Comparison of ENCODE assay signal across 30 cellular contexts in genomic region chr4:8195431-8195830, GRCh38. TPM values are rescaled to one million over a fixed set of nuclear protein-coding genes. Genes with fewer than 3 reads are reported as not detected.
"Had no signal": no experiment of that assay in that cellular context is flagged by ENCODE, and none has a peak within 500 bp of the region (broad histone marks: within the 10 kb centered on the region; RNA-seq: fewer than 3 reads in every experiment).

No MANE protein-coding gene starts in this region.

- H3K27me3 Mint-ChIP-seq: central memory CD8-positive, alpha-beta T cell had no signal

- DNase-seq: activated CD4-positive, alpha-beta T cell treated with anti-CD3 and anti-CD28 coated beads for 4 hours; activated CD4-positive, alpha-beta T cell treated with anti-CD3 and anti-CD28 coated beads, Interleukin-2, amount 50 U/mL, for 4 hours; activated naive CD4-positive, alpha-beta T cell; activated T-cell treated with anti-CD3 and anti-CD28 coated beads for 4 hours; activated T-cell treated with anti-CD3 and anti-CD28 coated beads, Interleukin-2, amount 50 U/mL, for 72 hours; dorsolateral prefrontal cortex; effector memory CD8-positive, alpha-beta T cell; foreskin fibroblast; head of caudate nucleus; hippocampal formation; left cardiac atrium; left ventricle myocardium superior; midbrain; naive thymus-derived CD4-positive, alpha-beta T cell; nucleus accumbens; psoas muscle; stimulated activated CD4-positive, alpha-beta T cell treated with anti-CD3 and anti-CD28 coated beads, Interleukin-15, amount 100 ng/mL, for 24 hours; stimulated activated CD4-positive, alpha-beta T cell treated with anti-CD3 and anti-CD28 coated beads, Interleukin-2, amount 100 ng/mL, for 24 hours; stimulated activated naive CD4-positive, alpha-beta T cell treated with Interleukin-2 at 50 U/mL for 16 hours; T-helper 9 cell had no signal

- ATAC-seq: activated naive CD4-positive, alpha-beta T cell treated with anti-CD3 and anti-CD28 coated beads, Interleukin-2, amount 50 U/mL, for 72 hours; activated T-cell treated with anti-CD3 and anti-CD28 coated beads, Interleukin-2, amount 50 U/mL, for 72 hours; effector memory CD8-positive, alpha-beta T cell; esophagus mucosa; left cardiac atrium; left ventricle myocardium superior; naive thymus-derived CD4-positive, alpha-beta T cell had no signal

- H3K9me3 ChIP-seq: psoas muscle, thoracic aorta had no signal

- H3K9me3 Mint-ChIP-seq: activated naive CD4-positive, alpha-beta T cell treated with anti-CD3 and anti-CD28 coated beads, Interleukin-2, amount 50 U/mL, for 72 hours; activated T-cell treated with anti-CD3 and anti-CD28 coated beads, Interleukin-2, amount 50 U/mL, for 72 hours; central memory CD8-positive, alpha-beta T cell; effector memory CD8-positive, alpha-beta T cell; naive thymus-derived CD4-positive, alpha-beta T cell; T-helper 1 cell treated with Interleukin-12 subunit alpha and Interleukin-12 subunit beta and Interleukin-4 antibody, amounts not matched to agents 30 μg/mL and 1 μg/mL, for 36 hours had no signal

- H2AFZ ChIP-seq: parathyroid adenoma had no signal

- H3K27ac ChIP-seq: dorsolateral prefrontal cortex, parathyroid adenoma, psoas muscle, thoracic aorta had no signal

- H3K36me3 Mint-ChIP-seq: activated naive CD4-positive, alpha-beta T cell treated with anti-CD3 and anti-CD28 coated beads, Interleukin-2, amount 50 U/mL, for 72 hours; naive thymus-derived CD4-positive, alpha-beta T cell had no signal

- H3K36me3 ChIP-seq: thoracic aorta had no signal

- FAIRE-seq: bronchial epithelial cell, keratinocyte, TTC549 had no signal

- H3K27me3 ChIP-seq: dorsolateral prefrontal cortex had no signal

- H3K4me3 Mint-ChIP-seq: activated T-cell treated with anti-CD3 and anti-CD28 coated beads, Interleukin-2, amount 50 U/mL, for 72 hours; central memory CD8-positive, alpha-beta T cell; effector memory CD8-positive, alpha-beta T cell; T-helper 1 cell treated with Interleukin-12 subunit alpha and Interleukin-12 subunit beta and Interleukin-4 antibody, amounts not matched to agents 30 μg/mL and 1 μg/mL, for 36 hours had no signal

- H3K79me2 ChIP-seq: parathyroid adenoma had no signal

- H3K27ac Mint-ChIP-seq: activated T-cell treated with anti-CD3 and anti-CD28 coated beads, Interleukin-2, amount 50 U/mL, for 72 hours had no signal

- H3K4me3 ChIP-seq: dorsolateral prefrontal cortex, psoas muscle, thoracic aorta had no signal

RNA-seq across cellular contexts. Expression of gene SH3TC1, which starts 3.7 kb away (rescaled TPM):
- polyA plus RNA-seq: neural cell had no signal
